In the genomic region with DNA sequence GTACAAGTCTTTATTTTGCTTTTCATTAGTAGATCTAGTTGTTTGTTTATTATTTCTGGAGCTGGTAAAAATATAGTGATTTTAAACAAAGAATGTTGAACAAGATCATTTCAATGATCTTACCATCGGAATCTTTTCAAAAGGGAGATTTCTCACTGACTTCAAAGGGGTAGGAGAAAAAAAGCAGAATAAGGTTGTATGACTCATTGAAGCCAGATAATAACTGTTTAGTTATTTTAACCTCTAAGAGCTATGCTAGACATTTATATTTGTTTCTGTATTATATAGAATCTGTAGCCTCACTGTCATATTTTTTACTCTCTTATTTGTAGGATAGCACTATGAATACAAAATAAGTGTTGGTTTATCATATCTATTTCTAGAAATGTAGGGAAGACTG, we compare ENCODE assay signal across 19 cellular contexts. TPM values are rescaled to one million over a fixed set of nuclear protein-coding genes. Genes with fewer than 3 reads are reported as not detected.
DNase-seq lines count a peak whose midpoint lies in the region; ATAC-seq, FAIRE-seq and TF ChIP-seq lines count a peak whose summit lies in the region.
"Had no signal": no experiment of that assay in that cellular context is flagged by ENCODE, and none has a peak within 500 bp of the region (broad histone marks: within the 10 kb centered on the region; RNA-seq: fewer than 3 reads in every experiment).

No MANE protein-coding gene starts in this region.

- no peaks in the 10 kb centered on the region for H3K4me1 ChIP-seq in body of pancreas
- H3K4me1 ChIP-seq: SJSA1, suprapubic skin had no signal

- H3K36me3 ChIP-seq in body of pancreas (replicated peaks in 1 of 2; ENCODE audit: insufficient read depth in 1 of 2, low read depth in 2 of 2) = no peaks in the 10 kb centered on the region
- H3K36me3 ChIP-seq: BLaER1, colonic mucosa, SJSA1, suprapubic skin had no signal

- no peak for DNase-seq in CD14-positive monocyte (ENCODE audit: low spot score)
- DNase-seq in CD4-positive, alpha-beta T cell = no peak
- DNase-seq in activated B cell treated with CpG ODN at 0.5 μM for 24 hours = no peak
- no peak for DNase-seq in NCI-H1092 treated with DMSO at 0.1 percent for 48 hours (lab: John Stamatoyannopoulos, UW)
- no peak for DNase-seq in A172 (ENCODE audit: low spot score)
- DNase-seq in body of pancreas = no peak
- DNase-seq: amygdala, colonic mucosa, Karpas-422, NCI-H1694 treated with DMSO at 0.1 percent for 48 hours, NCI-H510A, retina had no signal

- H3K4me3 ChIP-seq in body of pancreas = no peak overlapping the region
- H3K4me3 ChIP-seq: BLaER1, colonic mucosa, SJSA1, suprapubic skin had no signal

- peaks cover 0 to 4% (median 2%) of the 10 kb centered on the region in 3 donors for H3K27me3 Mint-ChIP-seq in CD14-positive monocyte (ENCODE audit: low read depth in 3 of 3)
- no peaks in the 10 kb centered on the region for H3K27me3 Mint-ChIP-seq in CD4-positive, alpha-beta T cell
- peaks cover 4% of the 10 kb centered on the region for H3K27me3 Mint-ChIP-seq in activated B cell treated with CpG ODN at 0.5 μM for 24 hours
- H3K27me3 Mint-ChIP-seq: memory B cell had no signal

- WGBS in body of pancreas, 2 donors = 68 to 73% methylated on average over 1 of the region's 1 CpG

- H3K36me3 Mint-ChIP-seq in CD14-positive monocyte = no peaks in the 10 kb centered on the region
- H3K36me3 Mint-ChIP-seq in CD4-positive, alpha-beta T cell (ENCODE audit: low read depth) = peaks cover 36% of the 10 kb centered on the region
- H3K36me3 Mint-ChIP-seq in activated B cell treated with CpG ODN at 0.5 μM for 24 hours (ENCODE audit: low read depth) = no peaks in the 10 kb centered on the region
- H3K36me3 Mint-ChIP-seq: memory B cell had no signal

- POLR2A ChIA-PET in CD4-positive, alpha-beta T cell (lab: Charles Lee) = interaction anchor here (0.7 to 5.8 kb wide), 7 partner anchors 9 to 256 kb away, joined by 3 to 37 read pairs (median 5); a partner anchor contains a TSS
- POLR2A ChIA-PET in activated B cell treated with CpG ODN at 0.5 μM for 24 hours (lab: Charles Lee) = interaction anchor here (1.0 to 1.2 kb wide), 2 partner anchors 9 to 130 kb away, joined by 3 to 6 read pairs; no protein-coding TSS in a partner anchor

- no peaks in the 10 kb centered on the region for H3K9me3 ChIP-seq in CD4-positive, alpha-beta T cell (ENCODE audit: control insufficient read depth, low read length)
- no peaks in the 10 kb centered on the region for H3K9me3 ChIP-seq in body of pancreas
- H3K9me3 ChIP-seq: BLaER1, colonic mucosa, suprapubic skin had no signal

- CTCF ChIA-PET in CD4-positive, alpha-beta T cell (lab: Charles Lee) = interaction anchor here (0.7 to 2.8 kb wide), 5 partner anchors 9 to 273 kb away, joined by 3 to 22 read pairs (median 3); no protein-coding TSS in a partner anchor
- CTCF ChIA-PET in activated B cell treated with CpG ODN at 0.5 μM for 24 hours (lab: Charles Lee) = interaction anchor here (1.3 to 1.5 kb wide), 2 partner anchors 8 to 272 kb away, joined by 3 to 5 read pairs; a partner anchor contains a TSS

- H3K27ac Mint-ChIP-seq in CD14-positive monocyte (peak overlapping the region; percentile 85 to 95 (median 91)), activated B cell treated with CpG ODN at 0.5 μM for 24 hours (peak overlapping the region; percentile 18)
- H3K27ac Mint-ChIP-seq in CD4-positive, alpha-beta T cell = peak overlapping the region; percentile 62
- H3K27ac Mint-ChIP-seq: memory B cell had no signal

- TF ChIP-seq POLR2A in body of pancreas (IDR thresholded peaks at IDR 0.05) = no peak

- intact Hi-C loops in CD14-positive monocyte (cut with micrococcal nuclease) = loop anchor here in 1 of 2 donors (5.0 kb wide), 1 partner anchor 113 kb away; a partner anchor contains a TSS
- intact Hi-C loops in CD4-positive, alpha-beta T cell (cut with DNase I, micrococcal nuclease) = no loop called here
- intact Hi-C loops in activated B cell treated with CpG ODN at 0.5 μM for 24 hours (cut with micrococcal nuclease) = no loop called here
- intact Hi-C loops in body of pancreas (cut with DNase I) = no loop called here

- H3K9me3 Mint-ChIP-seq in CD14-positive monocyte (peaks cover 0 to 6% (median 2%) of the 10 kb centered on the region in 7 donors), activated B cell treated with CpG ODN at 0.5 μM for 24 hours (no peaks in the 10 kb centered on the region)
- peaks cover 8% of the 10 kb centered on the region for H3K9me3 Mint-ChIP-seq in CD4-positive, alpha-beta T cell
- H3K9me3 Mint-ChIP-seq: memory B cell had no signal

- H3K4me1 Mint-ChIP-seq in CD14-positive monocyte (peaks cover 47% of the 10 kb centered on the region), activated B cell treated with CpG ODN at 0.5 μM for 24 hours (peaks cover 27% of the 10 kb centered on the region)
- H3K4me1 Mint-ChIP-seq in CD4-positive, alpha-beta T cell (ENCODE audit: low read depth) = peaks cover 66% of the 10 kb centered on the region

- peak; percentile 92 for FAIRE-seq in islet of Langerhans (lab: Jason Lieb, UNC)
- FAIRE-seq: TTC549 had no signal

- H3K4me3 Mint-ChIP-seq in CD14-positive monocyte (peak overlapping the region in 1 of 2 donors; percentile 28), activated B cell treated with CpG ODN at 0.5 μM for 24 hours (no peak overlapping the region)
- peak overlapping the region; percentile 73 for H3K4me3 Mint-ChIP-seq in CD4-positive, alpha-beta T cell
- H3K4me3 Mint-ChIP-seq: memory B cell had no signal

- H3K27me3 ChIP-seq in CD4-positive, alpha-beta T cell (ENCODE audit: control insufficient read depth, insufficient read depth, low read length) = no peaks in the 10 kb centered on the region
- no peaks in the 10 kb centered on the region for H3K27me3 ChIP-seq in body of pancreas
- H3K27me3 ChIP-seq: BLaER1, colonic mucosa had no signal

- H3K27ac ChIP-seq in CD4-positive, alpha-beta T cell (ENCODE audit: low read depth, low read length) = no peak overlapping the region
- no peak overlapping the region for H3K27ac ChIP-seq in body of pancreas
- H3K27ac ChIP-seq: BLaER1, SJSA1, suprapubic skin had no signal

- TF ChIP-seq CTCF in CD14-positive monocyte (IDR thresholded peaks at IDR 0.05) (no peak), activated B cell treated with CpG ODN at 0.5 μM for 24 hours (IDR thresholded peaks at IDR 0.05) (no peak), body of pancreas (IDR thresholded peaks at IDR 0.05) (no peak)
- TF ChIP-seq CTCF in CD4-positive, alpha-beta T cell (IDR thresholded peaks at IDR 0.05) = no peak

- ATAC-seq in CD4-positive, alpha-beta T cell (ENCODE audit: poor library complexity) = peak; percentile 64
- ATAC-seq in activated B cell treated with CpG ODN at 0.5 μM for 24 hours (ENCODE audit: low read depth) = no peak
- ATAC-seq in body of pancreas = no peak

RNA-seq across cellular contexts. Expression of a gene that starts 8.0 kb away (rescaled TPM):
- 1 to 10 TPM; 5.2 to 6.0 TPM for polyA plus RNA-seq in CD14-positive monocyte
- 100 to 1,000 TPM; 103 to 106 TPM for total RNA-seq in CD4-positive, alpha-beta T cell
- total RNA-seq in activated B cell treated with CpG ODN at 0.5 μM for 24 hours = 11.3 and 13.4 TPM in 2 replicates
- 0.43 and 0.96 TPM in 2 replicates for total RNA-seq in A172 (2014; rRNA removed; shearing (Covaris generic))
- 10 to 100 TPM; 17.4 to 64.6 TPM for total RNA-seq in body of pancreas
- total RNA-seq: OCI-LY7 had no signal

Comparison
In these comparisons a context has a peak if more than half of its experiments do, and no peak if none do; other contexts are left out.
1. H3K27ac Mint-ChIP-seq: peak in every context shown above with its lines; median percentile 91 in CD14-positive monocyte; 62 in CD4-positive, alpha-beta T cell; 18 in activated B cell treated with CpG ODN at 0.5 μM for 24 hours.